ENCODE assay signal across 7 cellular contexts in genomic region chr11:8891185-8891584, GRCh38. TPM values are rescaled to one million over a fixed set of nuclear protein-coding genes. Genes with fewer than 3 reads are reported as not detected.
"Had no signal": no experiment of that assay in that cellular context is flagged by ENCODE, and none has a peak within 500 bp of the region (broad histone marks: within the 10 kb centered on the region; RNA-seq: fewer than 3 reads in every experiment).

No MANE protein-coding gene starts in this region.

RNA-seq across cellular contexts. Expression of gene C11orf16, which starts 41.6 kb away (rescaled TPM):
- total RNA-seq: GM23248, GM23338, H1, H4, H7, HFFc6 had no signal
- polyA plus RNA-seq: GM23248, GM23338 had no signal

RNA-seq across cellular contexts. Expression of gene ASCL3, which starts 51.6 kb away (rescaled TPM):
- total RNA-seq: GM23248, GM23338, H1, H4, H7, H9, HFFc6 had no signal
- polyA plus RNA-seq: GM23248, GM23338, H1 had no signal
